Comparison of ENCODE assay signal across 19 cellular contexts in genomic region chr2:241939541-241939940, GRCh38.
A peak's percentile ranks its signal among the peaks of the same experiment; 100 is the strongest.
DNase-seq lines count a peak whose midpoint lies in the region; ATAC-seq and TF ChIP-seq lines count a peak whose summit lies in the region.
"Had no signal": no experiment of that assay in that cellular context is flagged by ENCODE, and none has a peak within 500 bp of the region (broad histone marks: within the 10 kb centered on the region; RNA-seq: fewer than 3 reads in every experiment).

No MANE protein-coding gene starts in this region.

- no peaks in the 10 kb centered on the region for H3K27me3 ChIP-seq in CD8-positive, alpha-beta T cell (ENCODE audit: insufficient read depth, low read length)
- H3K27me3 ChIP-seq: BE2C, Peyer's patch, SJCRH30 had no signal

- H3K36me3 ChIP-seq in CD8-positive, alpha-beta T cell (ENCODE audit: insufficient read depth, low read length): no peaks in the 10 kb centered on the region
- H3K36me3 ChIP-seq: BE2C, Peyer's patch, SJCRH30 had no signal

- H3K36me3 Mint-ChIP-seq in activated naive CD4-positive, alpha-beta T cell treated with anti-CD3 and anti-CD28 coated beads, Interleukin-2, amount 50 U/mL, for 24 hours: no peaks in the 10 kb centered on the region
- no peaks in the 10 kb centered on the region for H3K36me3 Mint-ChIP-seq in CD8-positive, alpha-beta T cell
- H3K36me3 Mint-ChIP-seq in memory B cell (peaks cover 13% of the 10 kb centered on the region), type B pancreatic cell (no peaks in the 10 kb centered on the region)

- peaks cover 18% of the 10 kb centered on the region for H3K4me1 Mint-ChIP-seq in activated naive CD4-positive, alpha-beta T cell treated with anti-CD3 and anti-CD28 coated beads, Interleukin-2, amount 50 U/mL, for 24 hours
- H3K4me1 Mint-ChIP-seq in CD8-positive, alpha-beta T cell (ENCODE audit: low read depth): peaks cover 7% of the 10 kb centered on the region
- peaks cover 11% of the 10 kb centered on the region for H3K4me1 Mint-ChIP-seq in memory B cell
- H3K4me1 Mint-ChIP-seq in type B pancreatic cell (ENCODE audit: unreplicated experiment): no peaks in the 10 kb centered on the region

- TF ChIP-seq CTCF in CD8-positive, alpha-beta T cell (IDR thresholded peaks at IDR 0.05): no peak
- no peak for TF ChIP-seq CTCF in type B pancreatic cell (conservative IDR thresholded peaks at IDR 0.05)

- peaks cover 11% of the 10 kb centered on the region for H3K4me1 ChIP-seq in CD8-positive, alpha-beta T cell (ENCODE audit: insufficient read depth, low read length)
- H3K4me1 ChIP-seq: A549, Peyer's patch, SJCRH30 had no signal

- H3K27me3 Mint-ChIP-seq in activated naive CD4-positive, alpha-beta T cell treated with anti-CD3 and anti-CD28 coated beads, Interleukin-2, amount 50 U/mL, for 24 hours: no peaks in the 10 kb centered on the region
- H3K27me3 Mint-ChIP-seq in CD8-positive, alpha-beta T cell (ENCODE audit: low read depth): no peaks in the 10 kb centered on the region
- H3K27me3 Mint-ChIP-seq in memory B cell (no peaks in the 10 kb centered on the region), type B pancreatic cell (no peaks in the 10 kb centered on the region)
- H3K27me3 Mint-ChIP-seq: IgD-negative memory B cell had no signal

- H3K4me3 ChIP-seq in CD8-positive, alpha-beta T cell (ENCODE audit: low read depth, low read length): no peak overlapping the region
- H3K4me3 ChIP-seq: A549, Peyer's patch, SJCRH30 had no signal

- ATAC-seq in CD8-positive, alpha-beta T cell: no peak
- ATAC-seq in memory B cell (ENCODE audit: low read depth): no peak
- no peak for ATAC-seq in HG03095 (IDR thresholded peaks at IDR 0.05; ENCODE audit: unreplicated experiment)

- H3K27ac Mint-ChIP-seq in activated naive CD4-positive, alpha-beta T cell treated with anti-CD3 and anti-CD28 coated beads, Interleukin-2, amount 50 U/mL, for 24 hours: peak overlapping the region; percentile 46
- peak overlapping the region; percentile 22 for H3K27ac Mint-ChIP-seq in CD8-positive, alpha-beta T cell
- H3K27ac Mint-ChIP-seq in memory B cell (peak overlapping the region; percentile 45), type B pancreatic cell (no peak overlapping the region)

- DNase-seq in activated naive CD4-positive, alpha-beta T cell (lab: John Stamatoyannopoulos, UW): no peak
- no peak for DNase-seq in CD8-positive, alpha-beta T cell
- no peak for DNase-seq in memory B cell (ENCODE audit: low spot score in 2 of 2)
- DNase-seq in type B pancreatic cell (ENCODE audit: extremely low spot score, unreplicated experiment): peak; percentile 15
- DNase-seq in NCI-H1930 (lab: John Stamatoyannopoulos, UW): no peak
- DNase-seq: BE2C, GDM1, GOT3, NCI-H1105, NCI-H146, NCI-H2081, NCI-H2171 treated with DMSO at 0.1 percent for 48 hours, NCI-H524 treated with DMSO at 0.1 percent for 48 hours had no signal

- CTCF ChIA-PET in CD8-positive, alpha-beta T cell (lab: Charles Lee): no interaction called here

- H3K9me3 ChIP-seq in CD8-positive, alpha-beta T cell (ENCODE audit: low read length): no peaks in the 10 kb centered on the region
- H3K9me3 ChIP-seq: Peyer's patch had no signal

- intact Hi-C loops in CD8-positive, alpha-beta T cell (cut with DNase I, micrococcal nuclease): no loop called here

- peaks cover 5% of the 10 kb centered on the region for H3K9me3 Mint-ChIP-seq in activated naive CD4-positive, alpha-beta T cell treated with anti-CD3 and anti-CD28 coated beads, Interleukin-2, amount 50 U/mL, for 24 hours
- H3K9me3 Mint-ChIP-seq in CD8-positive, alpha-beta T cell: no peaks in the 10 kb centered on the region
- H3K9me3 Mint-ChIP-seq in memory B cell (peaks cover 5% of the 10 kb centered on the region), type B pancreatic cell (peaks cover 9% of the 10 kb centered on the region)

- H3K4me3 Mint-ChIP-seq in activated naive CD4-positive, alpha-beta T cell treated with anti-CD3 and anti-CD28 coated beads, Interleukin-2, amount 50 U/mL, for 24 hours: no peak overlapping the region
- H3K4me3 Mint-ChIP-seq in CD8-positive, alpha-beta T cell: no peak overlapping the region
- H3K4me3 Mint-ChIP-seq in memory B cell: no peak overlapping the region
- no peak overlapping the region for H3K4me3 Mint-ChIP-seq in type B pancreatic cell
- H3K4me3 Mint-ChIP-seq: IgD-negative memory B cell had no signal

- POLR2A ChIA-PET in CD8-positive, alpha-beta T cell (lab: Charles Lee): no interaction called here

- no peak overlapping the region for H3K27ac ChIP-seq in CD8-positive, alpha-beta T cell (ENCODE audit: low read depth, low read length)
- H3K27ac ChIP-seq: A549, Peyer's patch, SJCRH30 had no signal
